Comparison of ENCODE assay signal across 8 cellular contexts in the genomic region with DNA sequence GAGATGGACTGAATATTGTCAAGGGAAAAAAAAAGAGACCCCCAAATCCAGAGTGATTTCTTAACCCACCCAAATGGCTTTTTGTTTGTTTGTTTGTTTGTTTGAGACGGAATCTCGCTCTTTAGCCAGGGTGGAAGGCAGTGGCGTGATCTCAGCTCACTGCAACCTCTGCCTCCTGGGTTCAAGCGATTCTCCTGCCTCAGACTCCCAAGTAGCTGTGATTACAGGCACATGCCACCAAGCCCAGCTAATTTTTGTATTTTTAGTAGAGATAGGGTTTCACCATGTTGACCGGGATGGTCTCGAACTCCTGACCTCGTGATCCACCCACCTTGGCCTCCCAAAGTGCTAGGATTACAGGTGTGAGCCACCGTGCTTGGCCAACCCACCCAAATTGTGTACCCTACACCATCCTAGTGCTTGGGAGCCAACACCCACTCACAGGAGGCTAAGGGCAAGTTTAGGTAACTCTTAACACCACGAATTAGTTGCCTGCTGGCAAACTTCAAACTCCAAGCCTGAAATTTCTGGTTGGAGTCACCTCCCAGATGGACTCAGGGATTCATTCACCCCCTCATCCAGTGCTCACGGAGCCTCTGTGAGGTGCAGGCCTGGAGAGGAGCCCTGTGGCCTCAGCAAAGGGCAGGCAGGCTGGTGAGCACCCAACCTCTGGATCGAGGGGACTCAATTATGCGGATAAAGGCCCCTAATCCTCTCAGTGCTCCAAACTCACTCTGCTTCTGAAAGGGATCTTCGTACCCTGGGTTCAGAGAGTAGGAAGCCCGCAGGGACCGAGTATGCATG. TPM values are rescaled to one million over a fixed set of nuclear protein-coding genes. Genes with fewer than 3 reads are reported as not detected.
DNase-seq lines count a peak whose midpoint lies in the region; TF ChIP-seq lines count a peak whose summit lies in the region.
"Had no signal": no experiment of that assay in that cellular context is flagged by ENCODE, and none has a peak within 500 bp of the region (broad histone marks: within the 10 kb centered on the region; RNA-seq: fewer than 3 reads in every experiment).

No MANE protein-coding gene starts in this region.

- H3K9me3 ChIP-seq in Karpas-422 (ENCODE audit: low read length) (no peaks in the 10 kb centered on the region), adrenal gland (replicated peaks in 1 of 3) (no peaks in the 10 kb centered on the region), stomach smooth muscle (ENCODE audit: control insufficient read depth in 2 of 2, low read length in 2 of 2) (no peaks in the 10 kb centered on the region)

- H3K4me3 ChIP-seq in Karpas-422 (ENCODE audit: low read length) (no peak overlapping the region), adrenal gland (no peak overlapping the region), stomach smooth muscle (ENCODE audit: low read length in 2 of 2) (peak overlapping the region in 1 of 2 donors; percentile 35)

- DNase-seq in Karpas-422 (no peak), adrenal gland (no peak), HT-29 (ENCODE audit: low spot score) (no peak), NCI-H526 (lab: John Stamatoyannopoulos, UW) (no peak), T-helper 9 cell (no peak)
- DNase-seq: activated naive CD4-positive, alpha-beta T cell treated with anti-CD3 and anti-CD28 coated beads for 36 hours had no signal

- H3K9me2 ChIP-seq in Karpas-422 (replicated peaks; ENCODE audit: insufficient read depth, low read length), result no peaks in the 10 kb centered on the region

- H3K9ac ChIP-seq in Karpas-422 (ENCODE audit: low read length), result peak overlapping the region; percentile 11; the same call in 1 of the 2 replicates
- peak overlapping the region; percentile 36 to 64 for H3K9ac ChIP-seq in stomach smooth muscle (ENCODE audit: low read length in 2 of 2)

- TF ChIP-seq CTCF in adrenal gland (IDR thresholded peaks at IDR 0.05), result no peak

- H3K79me2 ChIP-seq in Karpas-422 (ENCODE audit: low read length), result peaks cover 97% of the 10 kb centered on the region

- no peak overlapping the region for H2AFZ ChIP-seq in Karpas-422 (ENCODE audit: low read length)

- intact Hi-C loops in adrenal gland (cut with DNase I), result no loop called here

- H3K36me3 ChIP-seq in Karpas-422 (ENCODE audit: insufficient read depth, low read length) (0 out of 2 replicates have a peak, but pooled peaks cover 3% of the 10 kb centered on the region), adrenal gland (replicated peaks in 1 of 2) (no peaks in the 10 kb centered on the region), stomach smooth muscle (ENCODE audit: control insufficient read depth in 2 of 2, insufficient read depth in 2 of 2, low read length in 2 of 2) (no peaks in the 10 kb centered on the region)

- H3K4me1 ChIP-seq in Karpas-422 (ENCODE audit: low read length), result peaks cover 33% of the 10 kb centered on the region
- peaks cover 69 to 88% of the 10 kb centered on the region in 2 donors for H3K4me1 ChIP-seq in adrenal gland (replicated peaks in 1 of 2)
- H3K4me1 ChIP-seq in stomach smooth muscle (ENCODE audit: control insufficient read depth, insufficient read depth, low read length), result peaks cover 58% of the 10 kb centered on the region

- WGBS in adrenal gland, 4 donors, result 77 to 83% (median 80%) methylated on average over 11 to 15 of the region's 15 CpGs

- no peak overlapping the region for H3K4me2 ChIP-seq in Karpas-422 (ENCODE audit: low read depth, low read length, poor library complexity, severe bottlenecking)

- H4K20me1 ChIP-seq in Karpas-422 (ENCODE audit: insufficient read depth, low read depth, low read length), result 0 out of 2 replicates have a peak, but pooled peaks cover 3% of the 10 kb centered on the region

- H3K27me3 ChIP-seq in Karpas-422 (ENCODE audit: low read length) (no peaks in the 10 kb centered on the region), adrenal gland (no peaks in the 10 kb centered on the region), layer of hippocampus (ENCODE audit: control insufficient read depth, insufficient read depth, low read length) (no peaks in the 10 kb centered on the region), stomach smooth muscle (ENCODE audit: control insufficient read depth in 1 of 2, insufficient read depth in 2 of 2, low read length in 2 of 2) (no peaks in the 10 kb centered on the region)

- no peak overlapping the region for H3K27ac ChIP-seq in Karpas-422 (ENCODE audit: low read length)
- H3K27ac ChIP-seq in adrenal gland, result peak overlapping the region; percentile 86 to 97 (median 96)
- H3K27ac ChIP-seq in layer of hippocampus (ENCODE audit: low read depth, low read length), result peak overlapping the region; percentile 74
- peak overlapping the region; percentile 82 for H3K27ac ChIP-seq in stomach smooth muscle (ENCODE audit: low read length)

- no peak for TF ChIP-seq POLR2A in adrenal gland (IDR thresholded peaks at IDR 0.05)

RNA-seq across cellular contexts. Expression of gene ACTN4, which starts 37.6 kb away (rescaled TPM):
- 54.6 and 106 TPM in 2 replicates for total RNA-seq in Karpas-422 (2014; rRNA removed; shearing (Covaris generic); ENCODE audit: low replicate concordance)
- total RNA-seq in adrenal gland, result 100 to 1,000 TPM; 430 to 773 (median 575) TPM
- 100 to 1,000 TPM; 148 to 586 (median 554) TPM for polyA plus RNA-seq in adrenal gland
- total RNA-seq in HT-29 (2014; rRNA removed; shearing (Covaris generic)), result 1,009 and 1,083 TPM in 2 replicates

RNA-seq across cellular contexts. Expression of gene CAPN12, which starts 59.2 kb away (rescaled TPM):
- total RNA-seq in Karpas-422 (2014; rRNA removed; shearing (Covaris generic); ENCODE audit: low replicate concordance), result 0.40 TPM in 1 of 2 replicates, not detected in the other
- total RNA-seq in adrenal gland, result 1 to 10 TPM in 5 of 8 donors, under 1 TPM in 2, not detected in 1; 0.39 to 5.0 (median 3.7) TPM
- polyA plus RNA-seq in adrenal gland, result 10 to 100 TPM in 2 of 3 donors, under 1 TPM in 1; 0.68 to 23.1 (median 11.2) TPM
- 50.6 and 53.9 TPM in 2 replicates for total RNA-seq in HT-29 (2014; rRNA removed; shearing (Covaris generic))
